In genomic region chr21:46393451-46393940, GRCh38 we compare ENCODE assay signal across 11 cellular contexts.
DNase-seq lines count a peak whose midpoint lies in the region; ATAC-seq and TF ChIP-seq lines count a peak whose summit lies in the region.
"Had no signal": no experiment of that assay in that cellular context is flagged by ENCODE, and none has a peak within 500 bp of the region (broad histone marks: within the 10 kb centered on the region; RNA-seq: fewer than 3 reads in every experiment).

No MANE protein-coding gene starts in this region.

- H4K8ac ChIP-seq in mesendoderm (ENCODE audit: low read depth, low read length): no peak overlapping the region

- H3K27ac ChIP-seq in GM23248 (peak overlapping the region; percentile 52), psoas muscle (peak overlapping the region; percentile 92), mesendoderm (ENCODE audit: low read depth, low read length) (no peak overlapping the region)
- H3K27ac ChIP-seq: parathyroid adenoma had no signal

- H3K56ac ChIP-seq in mesendoderm (ENCODE audit: low read length): no peak overlapping the region

- peaks cover 15% of the 10 kb centered on the region; the same call in 1 of the 2 replicates for H3K79me2 ChIP-seq in GM23248 (ENCODE audit: insufficient read depth)
- no peaks in the 10 kb centered on the region for H3K79me2 ChIP-seq in mesendoderm (ENCODE audit: control insufficient read depth, insufficient read depth, low read length)
- H3K79me2 ChIP-seq: parathyroid adenoma had no signal

- peaks cover 5 to 6% of the 10 kb centered on the region in 2 donors for H3K36me3 Mint-ChIP-seq in activated naive CD4-positive, alpha-beta T cell treated with anti-CD3 and anti-CD28 coated beads, Interleukin-2, amount 50 U/mL, for 72 hours

- H3K4me2 ChIP-seq in GM23248 (ENCODE audit: unreplicated experiment): peak overlapping the region; percentile 65
- H3K4me2 ChIP-seq in mesendoderm (ENCODE audit: low read length): no peak overlapping the region

- no peaks in the 10 kb centered on the region for H3K9me3 ChIP-seq in GM23248 (ENCODE audit: low read depth)
- no peaks in the 10 kb centered on the region for H3K9me3 ChIP-seq in psoas muscle

- H3K27ac Mint-ChIP-seq in activated naive CD4-positive, alpha-beta T cell treated with anti-CD3 and anti-CD28 coated beads, Interleukin-2, amount 50 U/mL, for 72 hours: no peak overlapping the region

- H3K79me1 ChIP-seq in mesendoderm (ENCODE audit: low read length): no peaks in the 10 kb centered on the region

- in situ Hi-C loops in GM23248 (cut with MboI): no loop called here

- peak; percentile 2 for DNase-seq in GM23248
- peak; percentile 23 for DNase-seq in SHP77 treated with DMSO at 0.1 percent for 48 hours (lab: John Stamatoyannopoulos, UW)
- no peak for DNase-seq in left cardiac atrium
- DNase-seq in psoas muscle: peak; percentile 43 to 75
- DNase-seq in activated naive CD4-positive, alpha-beta T cell treated with anti-CD3 and anti-CD28 coated beads, Interleukin-2, amount 50 U/mL, for 72 hours (ENCODE audit: low spot score in 2 of 2): no peak
- DNase-seq in mesendoderm: no peak

- no peaks in the 10 kb centered on the region for H3K9me2 ChIP-seq in GM23248 (ENCODE audit: insufficient read depth)

- no peaks in the 10 kb centered on the region for H3K27me3 ChIP-seq in GM23248 (replicated peaks; ENCODE audit: insufficient read depth)
- no peaks in the 10 kb centered on the region for H3K27me3 ChIP-seq in psoas muscle (ENCODE audit: insufficient read depth in 3 of 3, low read length in 2 of 3)
- no peaks in the 10 kb centered on the region for H3K27me3 ChIP-seq in mesendoderm (ENCODE audit: insufficient read depth, low read length, poor library complexity)

- peaks cover 5% of the 10 kb centered on the region for H3F3A ChIP-seq in GM23248 (ENCODE audit: insufficient read depth)

- no peak overlapping the region for H3K18ac ChIP-seq in mesendoderm (ENCODE audit: low read length)

- intact Hi-C loops in left cardiac atrium (cut with DNase I) (no loop called here), psoas muscle (cut with DNase I) (loop anchor here in 1 of 2 donors (2.0 to 10.0 kb wide), 2 partner anchors 17 to 169 kb away; partner anchors contain the start of gene LSS)

- WGBS in GM23248 (ENCODE audit: low coverage in 1 of 2, low lambda C conversion rate in 2 of 2, missing lambda C conversion rate in 2 of 2), 2 experiments: 72 to 81% methylated on average over 13 to 19 of the region's 19 CpGs
- whole genome bisulfite sequencing in psoas muscle, 3 donors: 32 to 54% (median 34%) methylated on average over 19 of the region's 19 CpGs
- WGBS in mesendoderm (ENCODE audit: extremely low coverage, insufficient coverage, low lambda C conversion rate): no CpG with 5 or more reads among the region's 19 CpGs

- H4K20me1 ChIP-seq in GM23248 (ENCODE audit: insufficient read depth): no peaks in the 10 kb centered on the region

- no peaks in the 10 kb centered on the region for H3K9me3 Mint-ChIP-seq in activated naive CD4-positive, alpha-beta T cell treated with anti-CD3 and anti-CD28 coated beads, Interleukin-2, amount 50 U/mL, for 72 hours
- H3K9me3 Mint-ChIP-seq: HFFc6 had no signal

- H3K4me3 ChIP-seq in GM23248: no peak overlapping the region
- no peak overlapping the region for H3K4me3 ChIP-seq in psoas muscle
- H3K4me3 ChIP-seq in mesendoderm (ENCODE audit: low read length): no peak overlapping the region

- no peak overlapping the region for H4K5ac ChIP-seq in mesendoderm (ENCODE audit: low read length)

- peak overlapping the region; percentile 47; the same call in 1 of the 2 replicates for H3K9ac ChIP-seq in GM23248
- no peak overlapping the region for H3K9ac ChIP-seq in mesendoderm (ENCODE audit: low read length)
- H3K9ac ChIP-seq: parathyroid adenoma had no signal

- H2BK5ac ChIP-seq in mesendoderm (ENCODE audit: low read length): no peak overlapping the region

- H2AK5ac ChIP-seq in mesendoderm (ENCODE audit: low read length): no peak overlapping the region

- ATAC-seq in left cardiac atrium: peak; percentile 12 to 27
- ATAC-seq in psoas muscle: peak; percentile 28 to 40 (median 38)
- no peak for ATAC-seq in activated naive CD4-positive, alpha-beta T cell treated with anti-CD3 and anti-CD28 coated beads, Interleukin-2, amount 50 U/mL, for 72 hours
- no peak for ATAC-seq in HG02678 (IDR thresholded peaks at IDR 0.05; ENCODE audit: unreplicated experiment)
- ATAC-seq in GM18861 (IDR thresholded peaks at IDR 0.05; ENCODE audit: unreplicated experiment): no peak
- ATAC-seq: activated CD4-positive, CD25-positive, alpha-beta regulatory T cell treated with anti-CD3 and anti-CD28 coated beads, Interleukin-2, amount 50 U/mL, for 24 hours had no signal

- no peak overlapping the region for H2BK15ac ChIP-seq in mesendoderm (replicated peaks; ENCODE audit: low read depth)

- H3K23ac ChIP-seq in mesendoderm (ENCODE audit: low read length): no peak overlapping the region

- H3K4ac ChIP-seq in mesendoderm (ENCODE audit: low read depth, low read length): no peak overlapping the region

- H3K36me3 ChIP-seq in GM23248 (ENCODE audit: low read depth) (peaks cover 4% of the 10 kb centered on the region; the same call in 1 of the 2 replicates), psoas muscle (ENCODE audit: insufficient read depth in 1 of 2, low read depth in 1 of 2) (peaks cover 0 to 81% of the 10 kb centered on the region in 2 donors), mesendoderm (ENCODE audit: control insufficient read depth, insufficient read depth, low read length) (peaks cover 10% of the 10 kb centered on the region)

- TF ChIP-seq CTCF in psoas muscle (IDR thresholded peaks at IDR 0.05): no peak

- H2BK120ac ChIP-seq in mesendoderm (ENCODE audit: low read depth, low read length): no peak overlapping the region

- H3K4me1 ChIP-seq in GM23248 (ENCODE audit: insufficient read depth) (peaks cover 13% of the 10 kb centered on the region; the same call in 1 of the 2 replicates), psoas muscle (peaks cover 34% of the 10 kb centered on the region), mesendoderm (ENCODE audit: control insufficient read depth, low read depth, low read length) (no peaks in the 10 kb centered on the region)
- H3K4me1 ChIP-seq: parathyroid adenoma had no signal

- H2AFZ ChIP-seq in GM23248: no peak overlapping the region
- H2AFZ ChIP-seq: parathyroid adenoma had no signal

Comparison
In these comparisons a context has a peak if more than half of its experiments do, and no peak if none do; other contexts are left out.
1. DNase-seq: peak in GM23248 (single experiment), SHP77 treated with DMSO at 0.1 percent for 48 hours (single experiment) and psoas muscle (2 of 2); none in left cardiac atrium (single experiment), activated naive CD4-positive, alpha-beta T cell treated with anti-CD3 and anti-CD28 coated beads, Interleukin-2, amount 50 U/mL, for 72 hours (0 of 2) and mesendoderm (single experiment).
2. ATAC-seq: peak in left cardiac atrium (2 of 2) and psoas muscle (4 of 4); none in activated naive CD4-positive, alpha-beta T cell treated with anti-CD3 and anti-CD28 coated beads, Interleukin-2, amount 50 U/mL, for 72 hours (0 of 2), HG02678 (single experiment) and GM18861 (single experiment).